ENCODE assay signal across 8 cellular contexts in genomic region chr15:63601026-63601726, GRCh38. TPM values are rescaled to one million over a fixed set of nuclear protein-coding genes. Genes with fewer than 3 reads are reported as not detected.
DNase-seq lines count a peak whose midpoint lies in the region; ATAC-seq and TF ChIP-seq lines count a peak whose summit lies in the region.

No MANE protein-coding gene starts in this region.

- H3K36me3 ChIP-seq in PC-9 (ENCODE audit: low read depth) (no peaks in the 10 kb centered on the region), heart left ventricle (peaks cover 0 to 8% (median 0%) of the 10 kb centered on the region in 9 donors), rectal smooth muscle tissue (ENCODE audit: control insufficient read depth, insufficient read depth, low read length) (peaks cover 3% of the 10 kb centered on the region)

- H3K4me2 ChIP-seq in PC-9 = peak overlapping the region; percentile 80

- TF ChIP-seq POLR2A in heart left ventricle (IDR thresholded peaks at IDR 0.05) = no peak

- 5 to 22% (median 8%) methylated on average over 39 to 64 of the region's 64 CpGs for WGBS in heart left ventricle, 4 donors

- H3F3A ChIP-seq in PC-9 (ENCODE audit: insufficient read depth, low read depth) = peaks cover 8% of the 10 kb centered on the region; the same call in 1 of the 2 replicates

- H4K20me1 ChIP-seq in PC-9 (ENCODE audit: insufficient read depth) = no peaks in the 10 kb centered on the region

- CTCF ChIA-PET in PC-9 (lab: Charles Lee) = interaction anchor here (0.5 to 2.1 kb wide), 3 partner anchors 9 to 340 kb away, joined by 3 to 8 read pairs (median 3); no protein-coding TSS in a partner anchor

- TF ChIP-seq CTCF in GM12875 (IDR thresholded peaks at IDR 0.05; ENCODE audit: borderline replicate concordance, insufficient read depth, low read depth, low read length) = no peak
- TF ChIP-seq CTCF in PC-9 (conservative IDR thresholded peaks at IDR 0.05) = no peak
- TF ChIP-seq CTCF in heart left ventricle (IDR thresholded peaks at IDR 0.05) = peak in 1 of 12 donors; percentile 6

- H2AFZ ChIP-seq in PC-9 = peak overlapping the region; percentile 89

- DNase-seq in PC-9 = peak in 1 of 2 experiments; percentile 27
- peak; percentile 67 for DNase-seq in activated naive CD4-positive, alpha-beta T cell treated with Interleukin-2 at 50 U/mL for 16 hours
- peak; percentile 35 to 72 (median 39) for DNase-seq in heart left ventricle
- DNase-seq in NCI-H446 treated with DMSO at 0.1 percent for 48 hours (lab: John Stamatoyannopoulos, UW) = no peak

- no peaks in the 10 kb centered on the region for H3K9me3 ChIP-seq in PC-9 (ENCODE audit: insufficient read depth, low read depth)
- no peaks in the 10 kb centered on the region for H3K9me3 ChIP-seq in heart left ventricle

- BruUV-seq in PC-9 (replicated peaks; lab: Mats Ljungman, UMichigan) = no TSS peak

- H3K27me3 ChIP-seq in PC-9 (ENCODE audit: insufficient read depth, low read depth) (no peaks in the 10 kb centered on the region), heart left ventricle (no peaks in the 10 kb centered on the region), rectal smooth muscle tissue (ENCODE audit: control insufficient read depth, insufficient read depth, low read length) (no peaks in the 10 kb centered on the region)

- POLR2A ChIA-PET in PC-9 (lab: Charles Lee; ENCODE audit: unreplicated experiment) = interaction anchor here (0.6 kb wide), 1 partner anchor 151 kb away, joined by 3 read pairs; no protein-coding TSS in a partner anchor

- H3K4me1 ChIP-seq in PC-9 (replicated peaks; ENCODE audit: insufficient read depth) (peaks cover 6% of the 10 kb centered on the region; the same call in 1 of the 2 replicates), heart left ventricle (peaks cover 0 to 69% (median 45%) of the 10 kb centered on the region in 12 donors), rectal smooth muscle tissue (ENCODE audit: control insufficient read depth, insufficient read depth, low read length) (peaks cover 15% of the 10 kb centered on the region)

- ATAC-seq in HG02588 (IDR thresholded peaks at IDR 0.05; ENCODE audit: unreplicated experiment) (peak; percentile 9), heart left ventricle (peak in 2 of 4 donors; percentile 1), GM21360 (IDR thresholded peaks at IDR 0.05; ENCODE audit: unreplicated experiment) (no peak)

- H3K79me2 ChIP-seq in PC-9 (ENCODE audit: low read depth) = no peaks in the 10 kb centered on the region

- H3K9ac ChIP-seq in rectal smooth muscle tissue (ENCODE audit: low read length) = peak overlapping the region; percentile 34

- no peaks in the 10 kb centered on the region for H3K9me2 ChIP-seq in PC-9 (ENCODE audit: insufficient read depth)

- H3K27ac ChIP-seq in PC-9 = 0 out of 2 replicates have a peak overlapping the region, but pooled peaks have one; percentile 25
- peak overlapping the region in 11 of 12 donors; percentile 52 to 91 (median 70) for H3K27ac ChIP-seq in heart left ventricle
- peak overlapping the region; percentile 97 for H3K27ac ChIP-seq in rectal smooth muscle tissue (ENCODE audit: low read depth, low read length)

- intact Hi-C loops in PC-9 (cut with micrococcal nuclease; ENCODE audit: unreplicated experiment) (loop anchor here (2.0 to 5.0 kb wide), 3 partner anchors 134 to 491 kb away; partner anchors contain the start of gene CIAO2A), heart left ventricle (cut with DNase I) (loop anchor here in 4 of 10 donors (2.0 to 10.0 kb wide), 4 partner anchors 99 to 316 kb away; partner anchors contain the start of gene USP3 (in 1 of the 4))

- H3K4me3 ChIP-seq in GM12875 (ENCODE audit: low read depth, low read length) (peak overlapping the region; percentile 79), PC-9 (peak overlapping the region; percentile 82), heart left ventricle (peak overlapping the region; percentile 30 to 83 (median 65)), rectal smooth muscle tissue (ENCODE audit: low read length) (peak overlapping the region; percentile 81)

RNA-seq across cellular contexts. Expression of gene FBXL22, which starts 4.0 kb away (rescaled TPM):
- total RNA-seq in PC-9 (2021) = 0.17 and 0.88 TPM in 2 replicates
- total RNA-seq in heart left ventricle = 10 to 100 TPM in 8 of 9 donors, 1 to 10 TPM in 1; 9.9 to 41.5 (median 23.4) TPM
- polyA plus RNA-seq in heart left ventricle = 10 to 100 TPM in 1 of 2 donors, 1 to 10 TPM in 1; 2.4 to 20.1 TPM

Comparison
In these comparisons a context has a peak if more than half of its experiments do, and no peak if none do; other contexts are left out.
1. H3K27ac ChIP-seq: peak in every context shown above with its lines; median percentile 97 in rectal smooth muscle tissue; 70 in heart left ventricle; 25 in PC-9.